In the genomic region with DNA sequence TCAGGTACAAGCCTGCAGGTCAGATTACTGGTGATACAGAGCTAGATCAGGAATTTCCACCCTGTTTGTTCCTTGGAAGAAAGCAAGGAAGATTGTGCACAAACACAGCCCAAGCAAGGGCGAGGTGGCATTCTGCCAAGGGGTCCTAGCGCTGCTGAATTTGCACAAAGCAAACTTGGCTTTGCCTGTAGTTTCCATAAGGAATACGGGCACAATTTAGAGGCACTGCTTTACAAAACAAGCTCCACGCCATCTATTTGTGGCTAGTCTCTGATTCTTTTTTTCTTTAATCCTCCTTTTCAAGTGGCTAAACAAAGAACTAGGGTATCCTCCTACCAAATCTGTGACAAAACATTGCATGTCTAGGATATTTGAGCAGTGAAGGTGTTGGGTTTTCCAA, we compare ENCODE assay signal across 22 cellular contexts.
"Had no signal": no experiment of that assay in that cellular context is flagged by ENCODE, and none has a peak within 500 bp of the region (broad histone marks: within the 10 kb centered on the region; RNA-seq: fewer than 3 reads in every experiment).

No MANE protein-coding gene starts in this region.

- H3K4me1 ChIP-seq: adrenal gland, heart right ventricle, sigmoid colon, spleen had no signal

- H3K9me3 ChIP-seq: adrenal gland, esophagus squamous epithelium, heart right ventricle, mucosa of descending colon, sigmoid colon, spleen had no signal

- H3K36me3 ChIP-seq: adrenal gland, cardiac muscle cell, esophagus squamous epithelium, heart right ventricle, sigmoid colon, spleen had no signal

- H3K36me3 Mint-ChIP-seq: memory B cell; naive B cell; stimulated activated memory B cell treated with anti-CD40 and anti-IgM and Interleukin-4, amounts not matched to agents 10 μg/mL and 1 μg/mL and 100 μg/mL, for 72 hours; WTC11 had no signal

- H3K4me3 ChIP-seq: adrenal gland, cardiac muscle cell, esophagus squamous epithelium, heart right ventricle, mucosa of descending colon, sigmoid colon, spleen had no signal

- H3K27ac ChIP-seq: adrenal gland, cardiac muscle cell, esophagus squamous epithelium, heart right ventricle, sigmoid colon, spleen had no signal

- H3K27me3 ChIP-seq: adrenal gland, cardiac muscle cell, esophagus squamous epithelium, sigmoid colon, spleen had no signal

- H3K4me3 Mint-ChIP-seq: activated CD4-positive, alpha-beta T cell treated with anti-CD3 and anti-CD28 coated beads for 36 hours; dendritic cell treated with granulocyte-macrophage colony-stimulating factor and Interleukin-4, amounts not matched to agents 40 ng/mL and 50 ng/mL, for 4 days; memory B cell; naive B cell; stimulated activated memory B cell treated with anti-CD40 and anti-IgM and Interleukin-4, amounts not matched to agents 10 μg/mL and 1 μg/mL and 100 μg/mL, for 72 hours; T-helper 2 cell treated with Interferon-gamma antibody and Interleukin-4, amounts not matched to agents 5 μg/mL and 100 μg/mL, for 36 hours; WTC11 had no signal

- ATAC-seq: activated CD4-positive, alpha-beta T cell treated with anti-CD3 and anti-CD28 coated beads for 36 hours; activated naive CD4-positive, alpha-beta T cell treated with anti-CD3 and anti-CD28 coated beads, Interleukin-2, amount 50 U/mL, for 72 hours; heart right ventricle; stimulated activated memory B cell treated with anti-CD40 and anti-IgM and Interleukin-4, amounts not matched to agents 10 μg/mL and 1 μg/mL and 100 μg/mL, for 72 hours; WTC11 had no signal

- DNase-seq: activated CD4-positive, alpha-beta T cell treated with anti-CD3 and anti-CD28 coated beads for 36 hours; activated CD4-positive, alpha-beta T cell treated with anti-CD3 and anti-CD28 coated beads, Interleukin-2, amount 50 U/mL, for 48 hours; activated gamma-delta T cell; adrenal gland; effector memory CD4-positive, alpha-beta T cell; esophagus squamous epithelium; heart right ventricle; mucosa of descending colon; naive B cell; sigmoid colon; spleen; stimulated activated CD4-positive, alpha-beta T cell treated with anti-CD3 and anti-CD28 coated beads, Interleukin-4, amount 100 ng/mL, for 4 hours had no signal

- H3K27ac Mint-ChIP-seq: activated CD4-positive, alpha-beta T cell treated with anti-CD3 and anti-CD28 coated beads for 36 hours; activated naive CD4-positive, alpha-beta T cell treated with anti-CD3 and anti-CD28 coated beads, Interleukin-2, amount 50 U/mL, for 72 hours; dendritic cell treated with granulocyte-macrophage colony-stimulating factor and Interleukin-4, amounts not matched to agents 40 ng/mL and 50 ng/mL, for 4 days; memory B cell; naive B cell; stimulated activated memory B cell treated with anti-CD40 and anti-IgM and Interleukin-4, amounts not matched to agents 10 μg/mL and 1 μg/mL and 100 μg/mL, for 72 hours; T-helper 2 cell treated with Interferon-gamma antibody and Interleukin-4, amounts not matched to agents 5 μg/mL and 100 μg/mL, for 36 hours; WTC11 had no signal

- H3K9me3 Mint-ChIP-seq: dendritic cell treated with granulocyte-macrophage colony-stimulating factor and Interleukin-4, amounts not matched to agents 40 ng/mL and 50 ng/mL, for 4 days; memory B cell; naive B cell; stimulated activated memory B cell treated with anti-CD40 and anti-IgM and Interleukin-4, amounts not matched to agents 10 μg/mL and 1 μg/mL and 100 μg/mL, for 72 hours; T-helper 2 cell treated with Interferon-gamma antibody and Interleukin-4, amounts not matched to agents 5 μg/mL and 100 μg/mL, for 36 hours; WTC11 had no signal

- H3K4me1 Mint-ChIP-seq: memory B cell; naive B cell; stimulated activated memory B cell treated with anti-CD40 and anti-IgM and Interleukin-4, amounts not matched to agents 10 μg/mL and 1 μg/mL and 100 μg/mL, for 72 hours had no signal

- H3K27me3 Mint-ChIP-seq: activated CD4-positive, alpha-beta T cell treated with anti-CD3 and anti-CD28 coated beads for 36 hours; memory B cell; naive B cell had no signal

- FAIRE-seq: astrocyte, endothelial cell of umbilical vein, TTC549 had no signal
